ENCODE assay signal across 21 cellular contexts in genomic region chr7:29444267-29444666, GRCh38.
DNase-seq lines count a peak whose midpoint lies in the region; ATAC-seq, FAIRE-seq and TF ChIP-seq lines count a peak whose summit lies in the region.
"Had no signal": no experiment of that assay in that cellular context is flagged by ENCODE, and none has a peak within 500 bp of the region (broad histone marks: within the 10 kb centered on the region; RNA-seq: fewer than 3 reads in every experiment).

No MANE protein-coding gene starts in this region.

- in situ Hi-C loops in G401 (cut with HindIII; ENCODE audit: low sequenced_read_pairs), result no loop called here

- TF ChIP-seq CTCF in bronchial epithelial cell (IDR thresholded peaks at IDR 0.05; ENCODE audit: insufficient read depth, low read length, severe bottlenecking), result no peak
- TF ChIP-seq CTCF in foreskin keratinocyte (conservative IDR thresholded peaks at IDR 0.05), result no peak

- ATAC-seq in foreskin keratinocyte (peak; percentile 26), left lobe of liver (peak; percentile 22), GM21825 (IDR thresholded peaks at IDR 0.05; ENCODE audit: unreplicated experiment) (no peak)
- ATAC-seq: CD8-positive, alpha-beta T cell had no signal

- H3K4me3 ChIP-seq in bronchial epithelial cell (ENCODE audit: low read depth, low read length), result no peak overlapping the region
- H3K4me3 ChIP-seq: GM23248 had no signal

- FAIRE-seq in bronchial epithelial cell (lab: Jason Lieb, UNC), result no peak
- FAIRE-seq: GM12891, GM18507, H1 had no signal

- H3K27me3 ChIP-seq in bronchial epithelial cell (ENCODE audit: control insufficient read depth, insufficient read depth, low read length), result no peaks in the 10 kb centered on the region
- H3K27me3 ChIP-seq in foreskin keratinocyte, result no peaks in the 10 kb centered on the region

- peaks cover 14% of the 10 kb centered on the region for H3K4me1 ChIP-seq in foreskin keratinocyte

- DNase-seq in G401 (ENCODE audit: low spot score), result peak; percentile 41
- DNase-seq in bronchial epithelial cell (ENCODE audit: low read depth), result peak; percentile 9
- DNase-seq in foreskin keratinocyte, result peak in 1 of 2 donors; percentile 35
- no peak for DNase-seq in left lobe of liver (ENCODE audit: low spot score)
- DNase-seq in NCI-H2081 (lab: John Stamatoyannopoulos, UW), result no peak
- no peak for DNase-seq in DMS53 treated with DMSO at 0.1 percent for 48 hours (lab: John Stamatoyannopoulos, UW; ENCODE audit: unreplicated experiment)
- DNase-seq: 8988T; C1 segment of cervical spinal cord; Caco-2; CD8-positive, alpha-beta T cell; DMS153; DMS79; EL; GF-D8; GM23248; H7; HCEC 1CT had no signal

- H3K36me3 ChIP-seq in bronchial epithelial cell (ENCODE audit: control insufficient read depth, insufficient read depth, low read length), result no peaks in the 10 kb centered on the region

- no peak overlapping the region for H3K27ac ChIP-seq in foreskin keratinocyte
- H3K27ac ChIP-seq: GM23248 had no signal

Comparison
In these comparisons a context has a peak if more than half of its experiments do, and no peak if none do; other contexts are left out.
1. DNase-seq: peak in G401 (single experiment) and bronchial epithelial cell (single experiment); none in left lobe of liver (single experiment), NCI-H2081 (0 of 2) and DMS53 treated with DMSO at 0.1 percent for 48 hours (single experiment).